1 cellular context compared by ENCODE assay signal in the genomic region with DNA sequence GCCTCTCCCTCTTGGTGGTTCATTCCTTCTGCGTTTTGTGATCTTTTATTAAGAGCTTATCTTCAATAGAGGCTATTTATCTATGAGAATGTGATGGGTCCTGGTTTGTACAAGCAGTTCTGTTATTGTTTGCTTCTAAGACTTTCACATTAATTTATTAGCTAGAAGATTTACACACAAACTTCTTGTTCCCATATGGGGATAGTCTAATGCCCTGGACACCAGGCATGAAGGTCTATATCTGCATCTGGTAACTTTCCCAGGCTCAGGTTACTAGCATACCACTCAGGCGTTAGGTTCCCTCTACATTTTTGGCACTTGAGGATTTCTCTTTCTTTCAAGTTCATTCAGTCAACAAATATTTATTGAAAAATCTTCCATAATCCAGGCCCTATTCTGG.
TF ChIP-seq lines count a peak whose summit lies in the region.

No MANE protein-coding gene starts in this region.

TF ChIP-seq in WTC11, 78 proteins besides CTCF, POLR2A, EP300 and RAD21 (continued from another document):
- TF ChIP-seq, protein P1, sequence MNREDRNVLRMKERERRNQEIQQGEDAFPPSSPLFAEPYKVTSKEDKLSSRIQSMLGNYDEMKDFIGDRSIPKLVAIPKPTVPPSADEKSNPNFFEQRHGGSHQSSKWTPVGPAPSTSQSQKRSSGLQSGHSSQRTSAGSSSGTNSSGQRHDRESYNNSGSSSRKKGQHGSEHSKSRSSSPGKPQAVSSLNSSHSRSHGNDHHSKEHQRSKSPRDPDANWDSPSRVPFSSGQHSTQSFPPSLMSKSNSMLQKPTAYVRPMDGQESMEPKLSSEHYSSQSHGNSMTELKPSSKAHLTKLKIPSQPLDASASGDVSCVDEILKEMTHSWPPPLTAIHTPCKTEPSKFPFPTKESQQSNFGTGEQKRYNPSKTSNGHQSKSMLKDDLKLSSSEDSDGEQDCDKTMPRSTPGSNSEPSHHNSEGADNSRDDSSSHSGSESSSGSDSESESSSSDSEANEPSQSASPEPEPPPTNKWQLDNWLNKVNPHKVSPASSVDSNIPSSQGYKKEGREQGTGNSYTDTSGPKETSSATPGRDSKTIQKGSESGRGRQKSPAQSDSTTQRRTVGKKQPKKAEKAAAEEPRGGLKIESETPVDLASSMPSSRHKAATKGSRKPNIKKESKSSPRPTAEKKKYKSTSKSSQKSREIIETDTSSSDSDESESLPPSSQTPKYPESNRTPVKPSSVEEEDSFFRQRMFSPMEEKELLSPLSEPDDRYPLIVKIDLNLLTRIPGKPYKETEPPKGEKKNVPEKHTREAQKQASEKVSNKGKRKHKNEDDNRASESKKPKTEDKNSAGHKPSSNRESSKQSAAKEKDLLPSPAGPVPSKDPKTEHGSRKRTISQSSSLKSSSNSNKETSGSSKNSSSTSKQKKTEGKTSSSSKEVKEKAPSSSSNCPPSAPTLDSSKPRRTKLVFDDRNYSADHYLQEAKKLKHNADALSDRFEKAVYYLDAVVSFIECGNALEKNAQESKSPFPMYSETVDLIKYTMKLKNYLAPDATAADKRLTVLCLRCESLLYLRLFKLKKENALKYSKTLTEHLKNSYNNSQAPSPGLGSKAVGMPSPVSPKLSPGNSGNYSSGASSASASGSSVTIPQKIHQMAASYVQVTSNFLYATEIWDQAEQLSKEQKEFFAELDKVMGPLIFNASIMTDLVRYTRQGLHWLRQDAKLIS (CRISPR knock-in tag; IDR thresholded peaks at IDR 0.05; ENCODE audit: borderline replicate concordance): no peak
- no peak for TF ChIP-seq GRHL2 (CRISPR knock-in tag; IDR thresholded peaks at IDR 0.05; ENCODE audit: insufficient replicate concordance, severe bottlenecking)
- TF ChIP-seq ZNF317 (CRISPR knock-in tag; IDR thresholded peaks at IDR 0.05; ENCODE audit: borderline replicate concordance, low read depth): no peak
- TF ChIP-seq, protein P2, sequence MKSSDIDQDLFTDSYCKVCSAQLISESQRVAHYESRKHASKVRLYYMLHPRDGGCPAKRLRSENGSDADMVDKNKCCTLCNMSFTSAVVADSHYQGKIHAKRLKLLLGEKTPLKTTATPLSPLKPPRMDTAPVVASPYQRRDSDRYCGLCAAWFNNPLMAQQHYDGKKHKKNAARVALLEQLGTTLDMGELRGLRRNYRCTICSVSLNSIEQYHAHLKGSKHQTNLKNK (CRISPR knock-in tag; IDR thresholded peaks at IDR 0.05): no peak
- TF ChIP-seq, protein P3, sequence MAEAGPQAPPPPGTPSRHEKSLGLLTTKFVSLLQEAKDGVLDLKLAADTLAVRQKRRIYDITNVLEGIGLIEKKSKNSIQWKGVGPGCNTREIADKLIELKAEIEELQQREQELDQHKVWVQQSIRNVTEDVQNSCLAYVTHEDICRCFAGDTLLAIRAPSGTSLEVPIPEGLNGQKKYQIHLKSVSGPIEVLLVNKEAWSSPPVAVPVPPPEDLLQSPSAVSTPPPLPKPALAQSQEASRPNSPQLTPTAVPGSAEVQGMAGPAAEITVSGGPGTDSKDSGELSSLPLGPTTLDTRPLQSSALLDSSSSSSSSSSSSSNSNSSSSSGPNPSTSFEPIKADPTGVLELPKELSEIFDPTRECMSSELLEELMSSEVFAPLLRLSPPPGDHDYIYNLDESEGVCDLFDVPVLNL (CRISPR knock-in tag; IDR thresholded peaks at IDR 0.05; ENCODE audit: borderline replicate concordance, low read depth): no peak
- no peak for TF ChIP-seq FOXK1 (CRISPR knock-in tag; IDR thresholded peaks at IDR 0.05)
- no peak for TF ChIP-seq EMX1 (CRISPR knock-in tag; IDR thresholded peaks at IDR 0.05)
- no peak for TF ChIP-seq ZBTB43 (CRISPR knock-in tag; IDR thresholded peaks at IDR 0.05)
- TF ChIP-seq E2F1 (CRISPR knock-in tag; IDR thresholded peaks at IDR 0.05): no peak
- no peak for TF ChIP-seq ATF1 (CRISPR knock-in tag; IDR thresholded peaks at IDR 0.05)
- TF ChIP-seq ZNF416 (CRISPR knock-in tag; IDR thresholded peaks at IDR 0.05): no peak
- no peak for TF ChIP-seq JAZF1 (CRISPR knock-in tag; IDR thresholded peaks at IDR 0.05)
- no peak for TF ChIP-seq ERG (CRISPR knock-in tag; IDR thresholded peaks at IDR 0.05)
